8 cellular contexts compared by ENCODE assay signal in genomic region chr3:149812606-149813366, GRCh38. TPM values are rescaled to one million over a fixed set of nuclear protein-coding genes. Genes with fewer than 3 reads are reported as not detected.
DNase-seq lines count a peak whose midpoint lies in the region; ATAC-seq and TF ChIP-seq lines count a peak whose summit lies in the region.

Gene RNF13, plus strand, starts transcription at chr3:149813215. Its CDS starts 32,812 bp downstream, at chr3:149846027.

- H3K4me3 ChIP-seq in adrenal gland (peak within 1 kb of the TSS; percentile 44 to 78 (median 76)), transverse colon (peak within 1 kb of the TSS; percentile 67 to 78 (median 71))

- in situ Hi-C loops in transverse colon (cut with MboI; ENCODE audit: low pct_ligation_motif_present in 1 of 4, low pct_unique_long_range_greater_than_20kb in 1 of 4, low sequenced_read_pairs in 3 of 4), result no loop called here

- H3K4me1 ChIP-seq in adrenal gland (replicated peaks in 1 of 2) (peaks cover 16 to 49% of the 10 kb centered on the region in 2 donors), transverse colon (peaks cover 16 to 44% (median 37%) of the 10 kb centered on the region in 4 donors)

- TF ChIP-seq CTCF in adrenal gland (IDR thresholded peaks at IDR 0.05) (no peak), transverse colon (IDR thresholded peaks at IDR 0.05) (no peak)

- H3K36me3 ChIP-seq in adrenal gland (replicated peaks in 1 of 2) (no peaks in the 10 kb centered on the region), transverse colon (no peaks in the 10 kb centered on the region)

- no peak for TF ChIP-seq EP300 in transverse colon (IDR thresholded peaks at IDR 0.05; ENCODE audit: low read depth)

- H3K27ac ChIP-seq in adrenal gland (peak within 1 kb of the TSS; percentile 95 to 100 (median 99)), transverse colon (peak within 1 kb of the TSS; percentile 96 to 99 (median 98))

- H3K9me3 ChIP-seq in adrenal gland (replicated peaks in 1 of 3), result no peaks in the 10 kb centered on the region
- H3K9me3 ChIP-seq in transverse colon, result no peaks in the 10 kb centered on the region

- intact Hi-C loops in adrenal gland (cut with DNase I), result no loop called here
- intact Hi-C loops in cardiac septum (cut with DNase I), result loop anchor here (2.0 kb wide), 1 partner anchor 60 kb away; the partner anchor contains the start of gene COMMD2
- intact Hi-C loops in transverse colon (cut with DNase I; ENCODE audit: low total_unique reads), result no loop called here

- peak; percentile 96 for DNase-seq in NCI-H146 treated with DMSO at 0.1 percent for 48 hours (lab: John Stamatoyannopoulos, UW; ENCODE audit: unreplicated experiment)
- peak; percentile 82 to 91 (median 86) for DNase-seq in T-helper 1 cell
- peak; percentile 97 to 99 (median 98) for DNase-seq in adrenal gland
- peak; percentile 99 for DNase-seq in cardiac septum (ENCODE audit: low spot score)
- peak; percentile 99 for DNase-seq in pons (ENCODE audit: low spot score)
- DNase-seq in transverse colon, result peak; percentile 97

- no peaks in the 10 kb centered on the region for H3K27me3 ChIP-seq in adrenal gland
- H3K27me3 ChIP-seq in transverse colon, result no peaks in the 10 kb centered on the region

- ATAC-seq in HG02884 (IDR thresholded peaks at IDR 0.05; ENCODE audit: unreplicated experiment), result peak; percentile 88

- TF ChIP-seq POLR2A in GM15510 (IDR thresholded peaks at IDR 0.05; ENCODE audit: borderline replicate concordance, extremely low read depth, insufficient read length) (peak; percentile 65), adrenal gland (IDR thresholded peaks at IDR 0.05) (peak; percentile 49 to 87), transverse colon (IDR thresholded peaks at IDR 0.05) (peak; percentile 96)

- WGBS in adrenal gland, 4 donors, result 0 to 1% (median 0%) methylated on average over 20 to 56 of the region's 56 CpGs
- WGBS in transverse colon (ENCODE audit: low coverage in 1 of 2), 2 donors, result 1% methylated on average over 42 of the region's 56 CpGs; no CpG with 5 or more reads in 1 of the 2 donors

RNA-seq across cellular contexts. Expression of gene RNF13, which starts in this region (rescaled TPM):
- total RNA-seq in adrenal gland, result 100 to 1,000 TPM in 2 of 8 donors, 10 to 100 TPM in 6; 53.1 to 136 (median 77.4) TPM
- polyA plus RNA-seq in adrenal gland, result 10 to 100 TPM; 28.6 to 80.8 (median 35.0) TPM
- total RNA-seq in cardiac septum, result 46.6 TPM
- total RNA-seq in transverse colon, result 10 to 100 TPM; 18.3 to 68.6 (median 42.8) TPM

Comparison
In these comparisons a context has a peak if more than half of its experiments do, and no peak if none do; other contexts are left out.
1. Peak in every context shown above with its lines: DNase-seq, ATAC-seq, H3K4me3 ChIP-seq and H3K27ac ChIP-seq.